Comparison of ENCODE assay signal across 8 cellular contexts in the genomic region with DNA sequence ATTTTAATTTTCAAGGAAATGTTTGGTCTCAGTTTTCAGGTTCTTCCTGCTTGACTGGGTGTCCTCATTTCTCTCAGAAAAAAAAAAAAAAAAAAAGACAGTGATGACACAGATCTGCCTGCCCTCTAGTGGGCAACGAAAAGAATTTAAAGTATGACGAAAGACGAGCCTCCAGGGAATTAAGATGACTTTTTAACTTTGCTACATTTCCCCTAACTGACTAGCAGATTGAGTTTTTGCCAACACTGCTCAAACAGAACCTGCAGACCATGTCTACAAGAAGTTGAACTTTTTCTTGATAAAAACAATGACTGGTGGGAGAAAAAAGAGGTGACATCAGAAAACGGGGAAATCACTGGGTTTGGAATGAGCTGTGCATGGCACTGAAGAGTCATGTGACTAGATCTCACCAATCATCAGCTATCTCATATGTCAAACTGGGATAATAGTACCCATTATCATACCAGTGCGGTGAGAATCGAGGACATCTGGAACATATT. TPM values are rescaled to one million over a fixed set of nuclear protein-coding genes. Genes with fewer than 3 reads are reported as not detected.
DNase-seq lines count a peak whose midpoint lies in the region; ATAC-seq, FAIRE-seq and TF ChIP-seq lines count a peak whose summit lies in the region.

No MANE protein-coding gene starts in this region.

- no peaks in the 10 kb centered on the region for H3K27me3 ChIP-seq in upper lobe of right lung

- H3K4me3 ChIP-seq in upper lobe of right lung = no peak overlapping the region

- DNase-seq in AML-193 (lab: John Stamatoyannopoulos, UW) = peak; percentile 91 to 93
- DNase-seq in GM12892 (ENCODE audit: insufficient read length) = peak; percentile 14
- DNase-seq in NCI-H1048 (lab: John Stamatoyannopoulos, UW) = peak; percentile 63
- peak; percentile 29 to 38 (median 35) for DNase-seq in effector memory CD8-positive, alpha-beta T cell
- peak; percentile 79 to 80 for DNase-seq in lung microvascular endothelial cell (ENCODE audit: low read depth in 2 of 2)
- DNase-seq in upper lobe of right lung = no peak

- peak overlapping the region; percentile 81 for H3K27ac Mint-ChIP-seq in T-helper 1 cell treated with Interleukin-12 subunit alpha and Interleukin-12 subunit beta and Interleukin-4 antibody, amounts not matched to agents 30 μg/mL and 1 μg/mL, for 36 hours
- peak overlapping the region; percentile 67 to 78 for H3K27ac Mint-ChIP-seq in effector memory CD8-positive, alpha-beta T cell

- no peaks in the 10 kb centered on the region for H3K9me3 Mint-ChIP-seq in T-helper 1 cell treated with Interleukin-12 subunit alpha and Interleukin-12 subunit beta and Interleukin-4 antibody, amounts not matched to agents 30 μg/mL and 1 μg/mL, for 36 hours
- H3K9me3 Mint-ChIP-seq in effector memory CD8-positive, alpha-beta T cell = no peaks in the 10 kb centered on the region

- ATAC-seq in HG02763 (IDR thresholded peaks at IDR 0.05; ENCODE audit: unreplicated experiment) (peak; percentile 58), upper lobe of right lung (peak; percentile 83)
- peak; percentile 90 for ATAC-seq in effector memory CD8-positive, alpha-beta T cell (replicated peaks)

- no peaks in the 10 kb centered on the region for H3K9me3 ChIP-seq in upper lobe of right lung

- TF ChIP-seq CTCF in upper lobe of right lung (IDR thresholded peaks at IDR 0.05) = peak; percentile 71

- H3K4me3 Mint-ChIP-seq in T-helper 1 cell treated with Interleukin-12 subunit alpha and Interleukin-12 subunit beta and Interleukin-4 antibody, amounts not matched to agents 30 μg/mL and 1 μg/mL, for 36 hours = no peak overlapping the region
- peak overlapping the region; percentile 54 to 57 for H3K4me3 Mint-ChIP-seq in effector memory CD8-positive, alpha-beta T cell

- H3K27me3 Mint-ChIP-seq in T-helper 1 cell treated with Interleukin-12 subunit alpha and Interleukin-12 subunit beta and Interleukin-4 antibody, amounts not matched to agents 30 μg/mL and 1 μg/mL, for 36 hours (ENCODE audit: low read depth) = peaks cover 14% of the 10 kb centered on the region
- H3K27me3 Mint-ChIP-seq in effector memory CD8-positive, alpha-beta T cell = no peaks in the 10 kb centered on the region

- H3K4me1 Mint-ChIP-seq in T-helper 1 cell treated with Interleukin-12 subunit alpha and Interleukin-12 subunit beta and Interleukin-4 antibody, amounts not matched to agents 30 μg/mL and 1 μg/mL, for 36 hours (ENCODE audit: low read depth) = peaks cover 11% of the 10 kb centered on the region
- H3K4me1 Mint-ChIP-seq in effector memory CD8-positive, alpha-beta T cell (ENCODE audit: low read depth in 2 of 2) = peaks cover 5 to 6% of the 10 kb centered on the region in 2 donors

- no peak overlapping the region for H3K27ac ChIP-seq in upper lobe of right lung

- H3K36me3 Mint-ChIP-seq in T-helper 1 cell treated with Interleukin-12 subunit alpha and Interleukin-12 subunit beta and Interleukin-4 antibody, amounts not matched to agents 30 μg/mL and 1 μg/mL, for 36 hours (ENCODE audit: low read depth) = no peaks in the 10 kb centered on the region
- H3K36me3 Mint-ChIP-seq in effector memory CD8-positive, alpha-beta T cell (ENCODE audit: insufficient read depth) = peaks cover 9% of the 10 kb centered on the region

- H3K4me1 ChIP-seq in upper lobe of right lung = no peaks in the 10 kb centered on the region

- TF ChIP-seq POLR2A in GM12892 (IDR thresholded peaks at IDR 0.05; ENCODE audit: low read depth, low read length) = no peak

- FAIRE-seq in GM12892 (lab: Jason Lieb, UNC) = peak; percentile 61

- intact Hi-C loops in upper lobe of right lung (cut with DNase I) = no loop called here

- H3K36me3 ChIP-seq in upper lobe of right lung = no peaks in the 10 kb centered on the region

RNA-seq across cellular contexts. Expression of gene EOMES, which starts 40.8 kb away (rescaled TPM):
- polyA plus RNA-seq in GM12892 (2012; ENCODE audit: missing spikeins) = not detected
- total RNA-seq in lung microvascular endothelial cell = not detected in 2 replicates
- 1.2 TPM for total RNA-seq in upper lobe of right lung
